1 cellular context compared by ENCODE assay signal in the genomic region with DNA sequence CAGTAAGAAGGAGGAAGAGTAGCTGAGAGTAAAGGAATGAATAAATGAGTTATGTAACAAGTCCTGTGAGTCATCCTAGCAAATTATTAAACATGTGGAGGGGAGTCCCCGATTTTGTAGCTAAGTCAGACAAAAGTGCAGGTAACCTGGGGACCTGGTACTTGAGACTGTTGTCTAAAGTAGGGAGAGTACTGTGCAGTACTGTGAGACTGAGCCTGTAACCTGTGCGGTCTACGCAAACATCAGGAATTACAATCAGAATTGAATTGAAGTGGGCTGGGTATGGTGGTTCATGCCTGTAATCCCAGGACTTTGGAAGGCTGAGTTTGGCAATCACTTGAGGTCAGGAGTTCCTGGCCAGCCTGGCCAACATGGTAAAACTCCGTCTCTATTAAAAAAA.
TF ChIP-seq lines count a peak whose summit lies in the region.

No MANE protein-coding gene starts in this region.

TF ChIP-seq in HepG2, 621 proteins besides CTCF, POLR2A, EP300 and RAD21 (continued from another document):
- TF ChIP-seq FOSL2 (CRISPR knock-in tag; IDR thresholded peaks at IDR 0.05) (peak; percentile 88), CEBPB (IDR thresholded peaks at IDR 0.05; ENCODE audit: borderline replicate concordance, low read depth, low read length) (peak; percentile 63; the same call in 1 of the 2 replicates), NFRKB (IDR thresholded peaks at IDR 0.05) (no peak), ZFP36L1 (CRISPR knock-in tag; IDR thresholded peaks at IDR 0.05) (no peak), TAF1 (CRISPR knock-in tag; IDR thresholded peaks at IDR 0.05) (no peak)
- TF ChIP-seq, protein P1, sequence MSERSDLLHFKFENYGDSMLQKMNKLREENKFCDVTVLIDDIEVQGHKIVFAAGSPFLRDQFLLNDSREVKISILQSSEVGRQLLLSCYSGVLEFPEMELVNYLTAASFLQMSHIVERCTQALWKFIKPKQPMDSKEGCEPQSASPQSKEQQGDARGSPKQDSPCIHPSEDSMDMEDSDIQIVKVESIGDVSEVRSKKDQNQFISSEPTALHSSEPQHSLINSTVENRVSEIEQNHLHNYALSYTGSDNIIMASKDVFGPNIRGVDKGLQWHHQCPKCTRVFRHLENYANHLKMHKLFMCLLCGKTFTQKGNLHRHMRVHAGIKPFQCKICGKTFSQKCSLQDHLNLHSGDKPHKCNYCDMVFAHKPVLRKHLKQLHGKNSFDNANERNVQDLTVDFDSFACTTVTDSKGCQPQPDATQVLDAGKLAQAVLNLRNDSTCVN (CRISPR knock-in tag; IDR thresholded peaks at IDR 0.05; ENCODE audit: borderline replicate concordance), result no peak
- TF ChIP-seq, protein P2, sequence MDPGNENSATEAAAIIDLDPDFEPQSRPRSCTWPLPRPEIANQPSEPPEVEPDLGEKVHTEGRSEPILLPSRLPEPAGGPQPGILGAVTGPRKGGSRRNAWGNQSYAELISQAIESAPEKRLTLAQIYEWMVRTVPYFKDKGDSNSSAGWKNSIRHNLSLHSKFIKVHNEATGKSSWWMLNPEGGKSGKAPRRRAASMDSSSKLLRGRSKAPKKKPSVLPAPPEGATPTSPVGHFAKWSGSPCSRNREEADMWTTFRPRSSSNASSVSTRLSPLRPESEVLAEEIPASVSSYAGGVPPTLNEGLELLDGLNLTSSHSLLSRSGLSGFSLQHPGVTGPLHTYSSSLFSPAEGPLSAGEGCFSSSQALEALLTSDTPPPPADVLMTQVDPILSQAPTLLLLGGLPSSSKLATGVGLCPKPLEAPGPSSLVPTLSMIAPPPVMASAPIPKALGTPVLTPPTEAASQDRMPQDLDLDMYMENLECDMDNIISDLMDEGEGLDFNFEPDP (CRISPR knock-in tag; conservative IDR thresholded peaks at IDR 0.05), result no peak
- TF ChIP-seq, protein P3, sequence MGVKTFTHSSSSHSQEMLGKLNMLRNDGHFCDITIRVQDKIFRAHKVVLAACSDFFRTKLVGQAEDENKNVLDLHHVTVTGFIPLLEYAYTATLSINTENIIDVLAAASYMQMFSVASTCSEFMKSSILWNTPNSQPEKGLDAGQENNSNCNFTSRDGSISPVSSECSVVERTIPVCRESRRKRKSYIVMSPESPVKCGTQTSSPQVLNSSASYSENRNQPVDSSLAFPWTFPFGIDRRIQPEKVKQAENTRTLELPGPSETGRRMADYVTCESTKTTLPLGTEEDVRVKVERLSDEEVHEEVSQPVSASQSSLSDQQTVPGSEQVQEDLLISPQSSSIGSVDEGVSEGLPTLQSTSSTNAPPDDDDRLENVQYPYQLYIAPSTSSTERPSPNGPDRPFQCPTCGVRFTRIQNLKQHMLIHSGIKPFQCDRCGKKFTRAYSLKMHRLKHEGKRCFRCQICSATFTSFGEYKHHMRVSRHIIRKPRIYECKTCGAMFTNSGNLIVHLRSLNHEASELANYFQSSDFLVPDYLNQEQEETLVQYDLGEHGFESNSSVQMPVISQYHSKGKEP (CRISPR knock-in tag; IDR thresholded peaks at IDR 0.05), result no peak
